20 cellular contexts compared by ENCODE assay signal in the genomic region with DNA sequence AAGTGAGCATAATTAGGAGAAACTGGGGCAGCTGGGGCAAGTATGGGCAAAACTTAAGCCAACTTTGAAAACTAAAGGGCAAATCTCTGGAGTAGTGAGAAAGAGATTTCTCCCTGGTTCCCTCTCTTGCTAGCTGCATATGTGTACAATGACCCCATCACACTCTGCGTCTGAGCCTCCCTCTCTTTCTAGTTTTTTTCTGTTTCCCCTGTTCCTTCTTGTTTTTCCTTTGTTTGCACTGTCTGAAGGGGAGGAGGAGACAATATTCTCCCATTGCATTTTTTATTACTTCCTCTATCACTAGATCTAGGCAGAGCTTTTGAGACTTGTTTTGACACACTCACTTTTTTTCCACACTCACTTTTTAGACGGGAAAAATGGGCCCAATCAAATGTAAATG. TPM values are rescaled to one million over a fixed set of nuclear protein-coding genes. Genes with fewer than 3 reads are reported as not detected.
DNase-seq lines count a peak whose midpoint lies in the region; ATAC-seq and TF ChIP-seq lines count a peak whose summit lies in the region.
"Had no signal": no experiment of that assay in that cellular context is flagged by ENCODE, and none has a peak within 500 bp of the region (broad histone marks: within the 10 kb centered on the region; RNA-seq: fewer than 3 reads in every experiment).

No MANE protein-coding gene starts in this region.

- H3K9me3 ChIP-seq in SJCRH30 (replicated peaks) = no peaks in the 10 kb centered on the region
- H3K9me3 ChIP-seq in psoas muscle = no peaks in the 10 kb centered on the region
- H3K9me3 ChIP-seq: Caco-2 had no signal

- H3K27ac ChIP-seq in SJCRH30 (peak overlapping the region; percentile 19; the same call in 1 of the 2 replicates), psoas muscle (peak overlapping the region; percentile 73)
- H3K27ac ChIP-seq: 22Rv1 had no signal

- peak; percentile 66 for ATAC-seq in left colon
- ATAC-seq in psoas muscle = peak in 1 of 4 donors; percentile 35

- H3K4me1 ChIP-seq in SJCRH30 = peaks cover 15% of the 10 kb centered on the region; the same call in 1 of the 2 replicates
- peaks cover 21% of the 10 kb centered on the region for H3K4me1 ChIP-seq in psoas muscle
- H3K4me1 ChIP-seq: Caco-2 had no signal

- H3K27me3 ChIP-seq in SJCRH30 (no peaks in the 10 kb centered on the region; the same call in 1 of the 2 replicates), psoas muscle (ENCODE audit: insufficient read depth in 3 of 3, low read length in 2 of 3) (no peaks in the 10 kb centered on the region)

- no peak for TF ChIP-seq CTCF in psoas muscle (IDR thresholded peaks at IDR 0.05)

- H3K36me3 ChIP-seq in SJCRH30 (no peaks in the 10 kb centered on the region), psoas muscle (ENCODE audit: insufficient read depth in 1 of 2, low read depth in 1 of 2) (no peaks in the 10 kb centered on the region)

- 56 to 64% (median 64%) methylated on average over 2 of the region's 2 CpGs for WGBS in psoas muscle, 3 donors

- peak overlapping the region; percentile 23; the same call in 1 of the 2 replicates for H3K4me3 ChIP-seq in SJCRH30
- no peak overlapping the region for H3K4me3 ChIP-seq in psoas muscle
- H3K4me3 ChIP-seq: K562 had no signal

- intact Hi-C loops in left colon (cut with DNase I, micrococcal nuclease) = no loop called here
- intact Hi-C loops in psoas muscle (cut with DNase I) = no loop called here

- DNase-seq in DMS53 (lab: John Stamatoyannopoulos, UW) = peak; percentile 12
- DNase-seq in DMS53 treated with DMSO at 0.1 percent for 48 hours (lab: John Stamatoyannopoulos, UW; ENCODE audit: unreplicated experiment) = no peak
- no peak for DNase-seq in SJCRH30
- DNase-seq in left colon = no peak
- no peak for DNase-seq in psoas muscle
- no peak for DNase-seq in medulla oblongata (ENCODE audit: extremely low spot score)
- DNase-seq in ecto neural progenitor cell (ENCODE audit: low spot score) = no peak
- DNase-seq in NCI-H128 (lab: John Stamatoyannopoulos, UW; ENCODE audit: unreplicated experiment) = no peak
- DNase-seq: Caco-2, DMS79, GOT3, HFFc6, MM.1S, NCI-H1417 treated with DMSO at 0.1 percent for 48 hours, NCI-H2029 treated with DMSO at 0.1 percent for 48 hours, NCI-H510A, SIG-M5 had no signal

RNA-seq across cellular contexts. Expression of a gene that starts 11.2 kb away (rescaled TPM):
- 0.05 TPM in 1 of 2 replicates, not detected in the other for total RNA-seq in SJCRH30 (2014; rRNA removed; shearing (Covaris generic))
- total RNA-seq in left colon (under 1 TPM in 1 of 2 donors, not detected in 1; 0.28 TPM), psoas muscle (under 1 TPM in 2 of 4 donors, not detected in 2; 0.11 to 0.17 TPM)
- under 1 TPM; 0.04 to 0.26 (median 0.14) TPM for polyA plus RNA-seq in psoas muscle
- total RNA-seq: Caco-2, G401, HFFc6, K562 had no signal
- polyA plus RNA-seq: K562 had no signal
